Comparison of ENCODE assay signal across 8 cellular contexts in the genomic region with DNA sequence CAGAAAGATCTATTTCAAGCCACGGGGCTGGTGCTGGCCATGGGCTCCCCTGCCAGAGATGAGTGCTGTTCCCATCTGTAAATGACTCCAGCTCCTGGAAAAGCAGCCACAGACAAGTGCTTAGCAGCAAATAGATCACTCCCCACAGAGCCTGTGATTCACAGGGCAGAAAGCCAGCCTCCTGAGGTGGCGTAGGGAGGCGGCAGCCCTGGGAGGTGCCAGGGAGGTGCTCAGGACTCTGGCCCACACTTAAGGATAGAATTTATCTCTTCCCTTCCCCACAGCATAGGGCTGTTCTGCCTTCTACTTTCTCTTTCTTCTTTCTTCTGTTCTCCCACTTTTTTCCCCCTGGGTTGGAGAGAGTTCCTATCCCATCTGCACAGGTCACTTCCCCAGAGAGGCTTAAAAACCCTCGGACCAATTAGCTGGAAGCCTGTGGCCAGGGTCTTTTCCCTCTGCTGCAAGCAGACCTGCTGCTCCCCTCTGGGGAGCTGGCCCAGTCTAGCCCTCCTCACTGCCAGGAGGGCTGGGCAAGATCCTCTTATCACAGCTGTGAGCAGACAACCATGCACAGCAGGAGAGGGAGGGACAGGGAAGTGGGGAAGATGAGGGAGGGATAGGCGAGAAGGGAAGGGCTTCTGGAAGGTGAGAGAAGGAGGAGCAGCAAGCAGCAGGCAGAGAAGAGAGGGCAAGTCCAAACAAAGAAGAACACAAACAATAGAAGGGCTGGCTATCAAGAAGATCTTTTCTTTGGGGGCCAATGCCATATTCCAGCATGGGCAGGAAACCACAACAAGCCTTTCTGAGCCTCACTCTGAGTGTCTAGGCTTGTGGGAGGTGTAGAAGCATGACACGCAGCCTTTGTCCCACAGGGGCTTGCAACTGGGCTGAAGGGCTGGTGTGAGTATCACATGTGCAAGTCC. TPM values are rescaled to one million over a fixed set of nuclear protein-coding genes. Genes with fewer than 3 reads are reported as not detected.
A peak's percentile ranks its signal among the peaks of the same experiment; 100 is the strongest.
DNase-seq lines count a peak whose midpoint lies in the region; ATAC-seq and TF ChIP-seq lines count a peak whose summit lies in the region.

No MANE protein-coding gene starts in this region.

- ATAC-seq in GM21717 (IDR thresholded peaks at IDR 0.05; ENCODE audit: unreplicated experiment) (no peak), T-cell (replicated peaks in 1 of 4) (no peak)

- CTCF ChIA-PET in T-cell (lab: Charles Lee) = no interaction called here

- H3K36me3 ChIP-seq in endodermal cell (ENCODE audit: control insufficient read depth, insufficient read depth, low read length) (no peaks in the 10 kb centered on the region), neural progenitor cell (no peaks in the 10 kb centered on the region), tibial nerve (no peaks in the 10 kb centered on the region)

- H3K4me3 ChIP-seq in endodermal cell (ENCODE audit: low read length) = no peak overlapping the region
- no peak overlapping the region for H3K4me3 ChIP-seq in neural progenitor cell
- no peak overlapping the region for H3K4me3 ChIP-seq in tibial nerve

- H3K9me3 ChIP-seq in endodermal cell (ENCODE audit: control insufficient read depth, low read length) = no peaks in the 10 kb centered on the region
- H3K9me3 ChIP-seq in neural progenitor cell (ENCODE audit: low read depth) = no peaks in the 10 kb centered on the region
- H3K9me3 ChIP-seq in tibial nerve = no peaks in the 10 kb centered on the region

- H3K27ac Mint-ChIP-seq in endodermal cell (no peak overlapping the region), neural progenitor cell (peak overlapping the region; percentile 31), T-cell (no peak overlapping the region)

- H3K9ac ChIP-seq in endodermal cell (ENCODE audit: extremely low read depth, low read length, poor library complexity, severe bottlenecking) = no peak overlapping the region
- H3K9ac ChIP-seq in neural progenitor cell = no peak overlapping the region

- no peak for TF ChIP-seq EP300 in tibial nerve (IDR thresholded peaks at IDR 0.05)

- no peak for TF ChIP-seq CTCF in endodermal cell (conservative IDR thresholded peaks at IDR 0.05)
- TF ChIP-seq CTCF in neural progenitor cell (IDR thresholded peaks at IDR 0.05) = no peak
- no peak for TF ChIP-seq CTCF in tibial nerve (IDR thresholded peaks at IDR 0.05)

- POLR2A ChIA-PET in T-cell (lab: Charles Lee) = no interaction called here

- H3K27me3 ChIP-seq in endodermal cell (ENCODE audit: control insufficient read depth, insufficient read depth, low read length, poor library complexity, severe bottlenecking) = peaks cover 6% of the 10 kb centered on the region
- no peaks in the 10 kb centered on the region for H3K27me3 ChIP-seq in neural progenitor cell
- no peaks in the 10 kb centered on the region for H3K27me3 ChIP-seq in tibial nerve

- peaks cover 17% of the 10 kb centered on the region for H3K4me1 Mint-ChIP-seq in endodermal cell
- peaks cover 26% of the 10 kb centered on the region for H3K4me1 Mint-ChIP-seq in neural progenitor cell
- H3K4me1 Mint-ChIP-seq in T-cell = peaks cover 0 to 10% (median 10%) of the 10 kb centered on the region in 3 donors

- peak overlapping the region; percentile 32 for H3K27ac ChIP-seq in endodermal cell (ENCODE audit: low read depth, low read length)
- H3K27ac ChIP-seq in neural progenitor cell = no peak overlapping the region
- H3K27ac ChIP-seq in tibial nerve = peak overlapping the region in 1 of 4 donors; percentile 8

- peak; percentile 8 for DNase-seq in COLO829 (ENCODE audit: low spot score)
- peak; percentile 61 for DNase-seq in NCI-H2171 (lab: John Stamatoyannopoulos, UW)
- peak; percentile 79 for DNase-seq in endodermal cell
- peak; percentile 55 for DNase-seq in neural progenitor cell (ENCODE audit: low spot score)
- no peak for DNase-seq in T-cell
- no peak for DNase-seq in NOMO-1 treated with dmso at 0.1 percent for 144 hours (lab: John Stamatoyannopoulos, UW; ENCODE audit: unreplicated experiment)
- no peak for DNase-seq in tibial nerve (ENCODE audit: low spot score in 2 of 2)

- peak overlapping the region; percentile 34 for H2AFZ ChIP-seq in neural progenitor cell (replicated peaks)

- peaks cover 20% of the 10 kb centered on the region for H3K27me3 Mint-ChIP-seq in endodermal cell (ENCODE audit: insufficient read depth)
- H3K27me3 Mint-ChIP-seq in neural progenitor cell (ENCODE audit: insufficient read depth, low read depth) = peaks cover 3% of the 10 kb centered on the region
- peaks cover 20 to 25% of the 10 kb centered on the region in 2 donors for H3K27me3 Mint-ChIP-seq in T-cell

- H3K4me1 ChIP-seq in endodermal cell (ENCODE audit: control insufficient read depth, insufficient read depth, low read length) (no peaks in the 10 kb centered on the region), neural progenitor cell (peaks cover 16% of the 10 kb centered on the region), tibial nerve (peaks cover 0 to 14% (median 4%) of the 10 kb centered on the region in 4 donors)

- H3F3A ChIP-seq in neural progenitor cell (ENCODE audit: low read depth) = peaks cover 17% of the 10 kb centered on the region

- H3K4me2 ChIP-seq in neural progenitor cell = peak overlapping the region; percentile 48

- H3K9me3 Mint-ChIP-seq in endodermal cell = peaks cover 3% of the 10 kb centered on the region
- H3K9me3 Mint-ChIP-seq in neural progenitor cell = no peaks in the 10 kb centered on the region
- H3K9me3 Mint-ChIP-seq in T-cell = no peaks in the 10 kb centered on the region

- no peak for TF ChIP-seq POLR2A in tibial nerve (IDR thresholded peaks at IDR 0.05)

- H3K79me2 ChIP-seq in neural progenitor cell (ENCODE audit: low read depth) = no peaks in the 10 kb centered on the region

- H3K36me3 Mint-ChIP-seq in endodermal cell (ENCODE audit: low read depth) (no peaks in the 10 kb centered on the region), neural progenitor cell (no peaks in the 10 kb centered on the region), T-cell (no peaks in the 10 kb centered on the region)

- 51 to 66% methylated on average over 4 to 6 of the region's 6 CpGs for WGBS in endodermal cell (ENCODE audit: insufficient coverage in 1 of 2, insufficient read length in 1 of 2), 2 experiments
- WGBS in tibial nerve, 2 donors = 30 to 35% methylated on average over 5 to 6 of the region's 6 CpGs

- H4K20me1 ChIP-seq in neural progenitor cell (ENCODE audit: low read depth) = no peaks in the 10 kb centered on the region

- no peak overlapping the region for H3K4me3 Mint-ChIP-seq in endodermal cell
- H3K4me3 Mint-ChIP-seq in neural progenitor cell = no peak overlapping the region
- H3K4me3 Mint-ChIP-seq in T-cell = no peak overlapping the region

RNA-seq across cellular contexts. Expression of a gene that starts 41.0 kb away (rescaled TPM):
- total RNA-seq in endodermal cell = under 1 TPM in 1 of 2 donors, not detected in 1; 0.13 TPM
- polyA plus RNA-seq in endodermal cell (2013, experiment 1 of 2) = 1.4 TPM
- polyA plus RNA-seq in endodermal cell (2013, experiment 2 of 2) = 1.6 TPM
- total RNA-seq in neural progenitor cell (ENCODE audit: low replicate concordance) = 0.06 and 0.09 TPM in 2 replicates
- not detected for total RNA-seq in T-cell
- 1 to 10 TPM; 1.0 to 6.9 (median 3.9) TPM for total RNA-seq in tibial nerve

Comparison
In these comparisons a context has a peak if more than half of its experiments do, and no peak if none do; other contexts are left out.
1. DNase-seq: peak in COLO829 (single experiment), NCI-H2171 (single experiment), endodermal cell (single experiment) and neural progenitor cell (single experiment); none in T-cell (0 of 34), NOMO-1 treated with dmso at 0.1 percent for 144 hours (single experiment) and tibial nerve (0 of 2).